In the genomic region with DNA sequence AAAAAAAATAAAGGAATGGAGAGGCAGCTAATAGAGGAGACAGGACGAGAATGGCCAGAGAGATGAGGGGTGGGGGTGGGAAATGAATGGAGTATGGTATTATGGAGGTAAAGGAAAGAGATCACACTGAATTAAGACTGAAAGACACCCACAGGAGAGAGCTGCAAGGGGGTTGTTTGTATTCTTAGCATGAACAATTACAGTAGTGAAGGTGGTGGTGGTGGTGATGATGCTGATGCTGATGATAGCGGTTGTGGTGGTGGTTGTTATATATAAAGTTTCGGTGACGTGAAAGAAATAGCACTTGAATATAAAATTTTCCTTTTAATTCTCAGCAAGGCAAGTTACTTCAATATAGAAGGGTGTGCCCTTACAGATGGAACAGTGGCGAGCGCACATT, we compare ENCODE assay signal across 18 cellular contexts. TPM values are rescaled to one million over a fixed set of nuclear protein-coding genes. Genes with fewer than 3 reads are reported as not detected.
DNase-seq lines count a peak whose midpoint lies in the region; ATAC-seq and TF ChIP-seq lines count a peak whose summit lies in the region.
"Had no signal": no experiment of that assay in that cellular context is flagged by ENCODE, and none has a peak within 500 bp of the region (broad histone marks: within the 10 kb centered on the region; RNA-seq: fewer than 3 reads in every experiment).

No MANE protein-coding gene starts in this region.

- intact Hi-C loops in CD4-positive, alpha-beta T cell (cut with DNase I, micrococcal nuclease) = no loop called here

- H3K4me1 Mint-ChIP-seq in activated T-cell treated with anti-CD3 and anti-CD28 coated beads, Interleukin-2, amount 50 U/mL, for 4 hours (ENCODE audit: low read depth) = peaks cover 5% of the 10 kb centered on the region
- H3K4me1 Mint-ChIP-seq in CD4-positive, alpha-beta T cell (ENCODE audit: low read depth) = no peaks in the 10 kb centered on the region
- H3K4me1 Mint-ChIP-seq in T-helper 17 cell = peaks cover 13% of the 10 kb centered on the region
- peaks cover 10% of the 10 kb centered on the region for H3K4me1 Mint-ChIP-seq in stimulated activated effector memory CD8-positive, alpha-beta T cell treated with anti-CD3 and anti-CD28 coated beads, Interleukin-12 subunit alpha, Interleukin-12 subunit beta, amount 100 ng/mL, for 72 hours

- no peaks in the 10 kb centered on the region for H3K9me3 Mint-ChIP-seq in activated T-cell treated with anti-CD3 and anti-CD28 coated beads, Interleukin-2, amount 50 U/mL, for 4 hours
- no peaks in the 10 kb centered on the region for H3K9me3 Mint-ChIP-seq in CD4-positive, alpha-beta T cell
- no peaks in the 10 kb centered on the region for H3K9me3 Mint-ChIP-seq in stimulated activated effector memory CD8-positive, alpha-beta T cell treated with anti-CD3 and anti-CD28 coated beads, Interleukin-12 subunit alpha, Interleukin-12 subunit beta, amount 100 ng/mL, for 72 hours
- H3K9me3 Mint-ChIP-seq: CD8-positive, alpha-beta T cell had no signal

- H3K27ac Mint-ChIP-seq in CD4-positive, alpha-beta T cell = no peak overlapping the region
- H3K27ac Mint-ChIP-seq in T-helper 17 cell = no peak overlapping the region
- no peak overlapping the region for H3K27ac Mint-ChIP-seq in stimulated activated effector memory CD8-positive, alpha-beta T cell treated with anti-CD3 and anti-CD28 coated beads, Interleukin-12 subunit alpha, Interleukin-12 subunit beta, amount 100 ng/mL, for 72 hours
- H3K27ac Mint-ChIP-seq: CD8-positive, alpha-beta T cell had no signal

- peaks cover 14% of the 10 kb centered on the region for H3K27me3 Mint-ChIP-seq in activated T-cell treated with anti-CD3 and anti-CD28 coated beads, Interleukin-2, amount 50 U/mL, for 4 hours (ENCODE audit: low read depth)
- H3K27me3 Mint-ChIP-seq in CD4-positive, alpha-beta T cell = peaks cover 22% of the 10 kb centered on the region
- H3K27me3 Mint-ChIP-seq in T-helper 17 cell = no peaks in the 10 kb centered on the region

- peaks cover 12% of the 10 kb centered on the region for H3K27me3 ChIP-seq in CD4-positive, alpha-beta T cell (ENCODE audit: control insufficient read depth, insufficient read depth, low read length)

- no peak for TF ChIP-seq CTCF in CD4-positive, alpha-beta T cell (IDR thresholded peaks at IDR 0.05)

- H3K9me3 ChIP-seq in CD4-positive, alpha-beta T cell (ENCODE audit: control insufficient read depth, low read length) = no peaks in the 10 kb centered on the region
- H3K9me3 ChIP-seq in T-helper 17 cell (ENCODE audit: control insufficient read depth, low read length, poor library complexity, severe bottlenecking) = peaks cover 3% of the 10 kb centered on the region
- H3K9me3 ChIP-seq: A549, BE2C, Caco-2 had no signal

- peak; percentile 57 to 75 for ATAC-seq in activated T-cell treated with anti-CD3 and anti-CD28 coated beads, Interleukin-2, amount 50 U/mL, for 4 hours
- peak; percentile 61 for ATAC-seq in CD4-positive, alpha-beta T cell (ENCODE audit: poor library complexity)
- peak; percentile 66 for ATAC-seq in T-helper 17 cell
- ATAC-seq in stimulated activated effector memory CD8-positive, alpha-beta T cell treated with anti-CD3 and anti-CD28 coated beads, Interleukin-12 subunit alpha, Interleukin-12 subunit beta, amount 100 ng/mL, for 72 hours = peak; percentile 90
- ATAC-seq in HG03175 (IDR thresholded peaks at IDR 0.05; ENCODE audit: unreplicated experiment) = no peak
- ATAC-seq: A549, HCT116 had no signal

- CTCF ChIA-PET in CD4-positive, alpha-beta T cell (lab: Charles Lee) = interaction anchor here (0.6 kb wide), 1 partner anchor 432 kb away, joined by 4 read pairs; no protein-coding TSS in a partner anchor

- no peak overlapping the region for H3K27ac ChIP-seq in CD4-positive, alpha-beta T cell (ENCODE audit: low read depth, low read length)
- H3K27ac ChIP-seq: A549, C4-2B, HL-60 had no signal

- no peak for DNase-seq in activated T-cell treated with anti-CD3 and anti-CD28 coated beads, Interleukin-2, amount 50 U/mL, for 4 hours
- DNase-seq in activated T-cell treated with anti-CD3 and anti-CD28 coated beads, Interleukin-2, amount 50 U/mL, for 1 hour = no peak
- no peak for DNase-seq in CD4-positive, alpha-beta T cell
- no peak for DNase-seq in T-helper 17 cell
- DNase-seq in stimulated activated effector memory CD8-positive, alpha-beta T cell treated with anti-CD3 and anti-CD28 coated beads, Interleukin-12 subunit alpha, Interleukin-12 subunit beta, amount 100 ng/mL, for 72 hours (ENCODE audit: low spot score in 2 of 2) = peak in 1 of 2 donors; percentile 73
- DNase-seq in COLO829 (ENCODE audit: low spot score) = no peak
- DNase-seq: BE2C; Caco-2; CD8-positive, alpha-beta T cell; DMS53; GF-D8; IMR-90 had no signal

- no peak overlapping the region for H3K4me3 Mint-ChIP-seq in activated T-cell treated with anti-CD3 and anti-CD28 coated beads, Interleukin-2, amount 50 U/mL, for 4 hours
- H3K4me3 Mint-ChIP-seq in CD4-positive, alpha-beta T cell = no peak overlapping the region
- no peak overlapping the region for H3K4me3 Mint-ChIP-seq in T-helper 17 cell
- no peak overlapping the region for H3K4me3 Mint-ChIP-seq in stimulated activated effector memory CD8-positive, alpha-beta T cell treated with anti-CD3 and anti-CD28 coated beads, Interleukin-12 subunit alpha, Interleukin-12 subunit beta, amount 100 ng/mL, for 72 hours
- H3K4me3 Mint-ChIP-seq: CD8-positive, alpha-beta T cell had no signal

- POLR2A ChIA-PET in CD4-positive, alpha-beta T cell (lab: Charles Lee) = no interaction called here

- no peaks in the 10 kb centered on the region for H3K36me3 Mint-ChIP-seq in activated T-cell treated with anti-CD3 and anti-CD28 coated beads, Interleukin-2, amount 50 U/mL, for 4 hours (ENCODE audit: insufficient read depth)
- no peaks in the 10 kb centered on the region for H3K36me3 Mint-ChIP-seq in CD4-positive, alpha-beta T cell (ENCODE audit: low read depth)
- no peaks in the 10 kb centered on the region for H3K36me3 Mint-ChIP-seq in T-helper 17 cell (ENCODE audit: low read depth)
- H3K36me3 Mint-ChIP-seq in stimulated activated effector memory CD8-positive, alpha-beta T cell treated with anti-CD3 and anti-CD28 coated beads, Interleukin-12 subunit alpha, Interleukin-12 subunit beta, amount 100 ng/mL, for 72 hours = no peaks in the 10 kb centered on the region
- H3K36me3 Mint-ChIP-seq: CD8-positive, alpha-beta T cell had no signal

RNA-seq across cellular contexts. Expression of a gene that starts 2.8 kb away (rescaled TPM):
- not detected for total RNA-seq in activated T-cell treated with anti-CD3 and anti-CD28 coated beads, Interleukin-2, amount 50 U/mL, for 4 hours
- not detected for total RNA-seq in CD4-positive, alpha-beta T cell
- under 1 TPM in 1 of 2 donors, not detected in 1; 0.15 TPM for total RNA-seq in T-helper 17 cell
- total RNA-seq: Caco-2; CD8-positive, alpha-beta T cell; H4; IMR-90 had no signal

RNA-seq across cellular contexts. Expression of a gene that starts 12.4 kb away (rescaled TPM):
- 10 to 100 TPM in 1 of 3 donors, 1 to 10 TPM in 2; 7.1 to 13.9 (median 7.7) TPM for total RNA-seq in activated T-cell treated with anti-CD3 and anti-CD28 coated beads, Interleukin-2, amount 50 U/mL, for 4 hours
- total RNA-seq in CD4-positive, alpha-beta T cell = 10 to 100 TPM; 15.5 to 17.6 TPM
- 10 to 100 TPM; 17.6 to 22.7 TPM for total RNA-seq in T-helper 17 cell
